8 cellular contexts compared by ENCODE assay signal in the genomic region with DNA sequence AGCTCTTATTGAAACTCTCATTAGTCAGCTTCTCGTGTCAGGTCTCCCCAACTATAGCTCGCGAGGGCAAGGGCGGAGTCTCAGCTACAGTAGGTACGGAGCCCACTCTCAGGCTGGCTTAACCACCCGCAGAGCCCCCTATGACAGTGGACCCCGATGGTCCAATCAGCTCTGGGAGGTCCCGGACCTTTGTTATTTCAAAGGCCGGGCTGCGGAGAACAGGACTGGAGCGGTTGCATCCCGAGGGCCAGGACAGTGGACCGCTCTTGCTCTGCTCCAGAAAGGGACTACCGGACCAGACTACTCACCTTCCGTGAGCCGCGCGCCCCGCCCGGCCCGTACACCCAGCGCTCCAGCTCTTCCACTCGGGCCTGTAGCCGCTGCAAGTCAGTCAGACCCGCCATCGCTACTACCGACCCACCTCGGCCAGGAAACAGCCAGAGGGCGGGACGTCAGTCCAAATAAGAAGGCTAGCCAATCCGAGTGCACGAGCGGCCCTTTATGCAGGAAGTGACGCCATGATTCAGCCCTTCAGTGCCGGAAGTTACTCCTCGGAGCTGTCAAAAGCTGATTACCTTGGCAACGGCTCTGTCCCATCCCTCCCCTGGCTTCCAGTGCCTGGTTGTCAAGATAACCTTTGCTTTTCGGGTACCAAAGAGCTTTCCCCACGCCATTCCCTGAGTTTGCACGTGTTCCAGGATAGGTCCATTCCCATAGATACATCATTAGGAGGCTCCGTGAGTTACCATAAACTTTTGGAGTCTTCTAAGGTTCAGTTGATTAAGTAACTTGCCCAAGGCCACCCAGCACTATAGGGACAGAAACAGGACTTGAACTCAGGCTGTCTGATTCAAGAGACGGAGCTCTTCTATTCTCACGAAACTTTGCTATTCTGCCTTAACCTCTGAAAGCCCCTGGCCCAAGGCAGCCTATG. TPM values are rescaled to one million over a fixed set of nuclear protein-coding genes. Genes with fewer than 3 reads are reported as not detected.
DNase-seq lines count a peak whose midpoint lies in the region; ATAC-seq and TF ChIP-seq lines count a peak whose summit lies in the region.

A gene (minus strand): TSS at position 435 of the 934 bp plus-strand sequence. CDS start 31 bp downstream, at position 404.

- peak; percentile 95 for DNase-seq in AG10803 (ENCODE audit: low read depth)
- DNase-seq in NCI-H510A (lab: John Stamatoyannopoulos, UW), result peak; percentile 85
- DNase-seq in activated CD4-positive, alpha-beta T cell treated with anti-CD3 and anti-CD28 coated beads for 1 hour, result peak; percentile 85
- DNase-seq in chondrocyte (ENCODE audit: low spot score), result no peak
- peak; percentile 93 for DNase-seq in kidney tubule cell (ENCODE audit: low spot score)
- DNase-seq in stimulated activated CD4-positive, alpha-beta T cell treated with anti-CD3 and anti-CD28 coated beads, Interleukin-1b, Interleukin-23, amount 100 ng/mL, for 24 hours (ENCODE audit: low read depth in 4 of 4, low spot score in 1 of 4), result peak; percentile 66 to 83 (median 80)

- H3K27ac Mint-ChIP-seq in chondrocyte (ENCODE audit: unreplicated experiment), result peak within 1 kb of the TSS; percentile 76

- peaks cover 3% of the 10 kb centered on the region for H3K27me3 Mint-ChIP-seq in chondrocyte (ENCODE audit: low read depth)

- TF ChIP-seq CTCF in AG10803 (conservative IDR thresholded peaks at IDR 0.05; ENCODE audit: low read length) (no peak), chondrocyte (IDR thresholded peaks at IDR 0.05) (no peak)

- ATAC-seq in GM19035 (IDR thresholded peaks at IDR 0.05; ENCODE audit: unreplicated experiment), result peak; percentile 99
- peak; percentile 99 for ATAC-seq in HG03354 (IDR thresholded peaks at IDR 0.05; ENCODE audit: poor library complexity, severe bottlenecking, unreplicated experiment)

- H3K4me1 Mint-ChIP-seq in chondrocyte (ENCODE audit: low read depth), result peaks cover 23% of the 10 kb centered on the region

- peaks cover 8% of the 10 kb centered on the region for H3K36me3 Mint-ChIP-seq in chondrocyte (ENCODE audit: low read depth)

- H3K4me3 Mint-ChIP-seq in chondrocyte (ENCODE audit: unreplicated experiment), result peak within 1 kb of the TSS; percentile 92

- H3K9me3 Mint-ChIP-seq in chondrocyte (ENCODE audit: low read depth), result no peaks in the 10 kb centered on the region

- peak within 1 kb of the TSS; percentile 94 for H3K4me3 ChIP-seq in AG10803 (ENCODE audit: low read length)

RNA-seq across cellular contexts. Expression of the gene that starts here (rescaled TPM):
- 79.5 to 105 TPM (median 79.5 TPM) in 3 replicates for total RNA-seq in chondrocyte
